18 cellular contexts compared by ENCODE assay signal in genomic region chr3:128932516-128933212, GRCh38. TPM values are rescaled to one million over a fixed set of nuclear protein-coding genes. Genes with fewer than 3 reads are reported as not detected.
DNase-seq lines count a peak whose midpoint lies in the region; ATAC-seq, FAIRE-seq and TF ChIP-seq lines count a peak whose summit lies in the region.
"Had no signal": no experiment of that assay in that cellular context is flagged by ENCODE, and none has a peak within 500 bp of the region (broad histone marks: within the 10 kb centered on the region; RNA-seq: fewer than 3 reads in every experiment).

No MANE protein-coding gene starts in this region.

- no peak overlapping the region for H4K8ac ChIP-seq in neuronal stem cell (ENCODE audit: low read depth, low read length)

- no peak overlapping the region for H2AFZ ChIP-seq in neuronal stem cell (ENCODE audit: low read length)
- H2AFZ ChIP-seq: GM23338, PC-9 had no signal

- H2BK5ac ChIP-seq in neuronal stem cell (ENCODE audit: low read length), result no peak overlapping the region

- H3K4me3 Mint-ChIP-seq in WTC11, result no peak overlapping the region
- H3K4me3 Mint-ChIP-seq: CD14-positive monocyte, GM23338 had no signal

- H3K27me3 Mint-ChIP-seq in WTC11 (ENCODE audit: low read depth), result no peaks in the 10 kb centered on the region; the same call in 1 of the 2 replicates

- no peak overlapping the region for H3K4ac ChIP-seq in neuronal stem cell (ENCODE audit: low read length)

- no peaks in the 10 kb centered on the region for H3K4me1 Mint-ChIP-seq in WTC11
- H3K4me1 Mint-ChIP-seq: CD14-positive monocyte, GM23338 had no signal

- H3K79me1 ChIP-seq in neuronal stem cell (ENCODE audit: low read depth, low read length), result no peaks in the 10 kb centered on the region

- H3K23ac ChIP-seq in neuronal stem cell (ENCODE audit: low read depth, low read length, poor library complexity), result peak overlapping the region; percentile 43

- H4K91ac ChIP-seq in neuronal stem cell (ENCODE audit: low read depth, low read length, poor library complexity), result no peak overlapping the region

- peak overlapping the region; percentile 57 for H3K18ac ChIP-seq in neuronal stem cell (ENCODE audit: low read length)

- H3K36me3 ChIP-seq in neuronal stem cell (replicated peaks in 1 of 2; ENCODE audit: control insufficient read depth in 2 of 2, insufficient read depth in 2 of 2, low read length in 2 of 2), result peaks cover 0 to 17% of the 10 kb centered on the region in 2 donors
- no peaks in the 10 kb centered on the region for H3K36me3 ChIP-seq in vagina

- intact Hi-C loops in vagina (cut with DNase I), result no loop called here

- H2AK5ac ChIP-seq in neuronal stem cell (ENCODE audit: low read depth, low read length), result peak overlapping the region; percentile 46

- H2BK12ac ChIP-seq in neuronal stem cell (ENCODE audit: low read length), result no peak overlapping the region

- H3K27ac ChIP-seq in neuronal stem cell (replicated peaks; ENCODE audit: low read length) (no peak overlapping the region), vagina (no peak overlapping the region), foreskin keratinocyte (no peak overlapping the region)
- H3K27ac ChIP-seq: PC-9 had no signal

- H3K14ac ChIP-seq in neuronal stem cell (ENCODE audit: low read length), result no peak overlapping the region

- peak overlapping the region; percentile 27 for H2BK15ac ChIP-seq in neuronal stem cell (ENCODE audit: low read length)

- peak; percentile 46 for ATAC-seq in WTC11
- no peak for ATAC-seq in foreskin keratinocyte
- ATAC-seq: GM23338, Right ventricle myocardium inferior had no signal

- H3K4me2 ChIP-seq in neuronal stem cell (ENCODE audit: insufficient read depth, low read length, poor library complexity, severe bottlenecking), result no peak overlapping the region
- H3K4me2 ChIP-seq: GM23338, PC-9 had no signal

- no peak for FAIRE-seq in GM12891 (lab: Jason Lieb, UNC)
- FAIRE-seq: K562 had no signal

- DNase-seq in activated CD8-positive, alpha-beta memory T cell treated with anti-CD3 and anti-CD28 coated beads, Interleukin-2, amount 50 U/mL, for 48 hours, result peak; percentile 42
- no peak for DNase-seq in activated CD8-positive, alpha-beta memory T cell treated with anti-CD3 and anti-CD28 coated beads, Interleukin-2, amount 50 U/mL, for 4 hours
- DNase-seq in WTC11 (ENCODE audit: low spot score) (no peak), neuronal stem cell (ENCODE audit: low spot score) (no peak), vagina (ENCODE audit: extremely low spot score in 2 of 2) (peak; percentile 65 to 82), GM12891 (ENCODE audit: insufficient read length, low spot score) (no peak), foreskin keratinocyte (no peak)
- DNase-seq: AML-193, COR-L47, NCI-H1930, NCI-H2171 treated with DMSO at 0.1 percent for 48 hours, NCI-H446 treated with DMSO at 0.1 percent for 48 hours, NCI-H748 treated with DMSO at 0.1 percent for 48 hours, PC-9 had no signal

- TF ChIP-seq POLR2A in vagina (IDR thresholded peaks at IDR 0.05) (no peak), GM12891 (IDR thresholded peaks at IDR 0.05; ENCODE audit: low read depth, low read length) (no peak)

- no peak overlapping the region for H3K9ac ChIP-seq in neuronal stem cell (ENCODE audit: low read depth, low read length, poor library complexity)

- CTCF ChIA-PET in WTC11 (lab: Charles Lee), result interaction anchor here (0.5 to 1.5 kb wide), 3 partner anchors 18 to 97 kb away, joined by 3 to 4 read pairs (median 4); no protein-coding TSS in a partner anchor

- POLR2A ChIA-PET in WTC11 (lab: Charles Lee), result no interaction called here

- no peaks in the 10 kb centered on the region for H3K4me1 ChIP-seq in neuronal stem cell (ENCODE audit: control insufficient read depth in 2 of 2, insufficient read depth in 1 of 2, low read depth in 1 of 2, low read length in 2 of 2)
- H3K4me1 ChIP-seq in vagina, result no peaks in the 10 kb centered on the region
- H3K4me1 ChIP-seq in foreskin keratinocyte, result no peaks in the 10 kb centered on the region

- H3K4me3 ChIP-seq in neuronal stem cell (ENCODE audit: low read length in 2 of 2), result no peak overlapping the region
- no peak overlapping the region for H3K4me3 ChIP-seq in vagina
- H3K4me3 ChIP-seq: GM23338, K562, PC-9 had no signal

- no peaks in the 10 kb centered on the region for H3K27me3 ChIP-seq in neuronal stem cell (ENCODE audit: control insufficient read depth in 3 of 3, insufficient read depth in 3 of 3, low read depth in 1 of 3, low read length in 3 of 3)
- H3K27me3 ChIP-seq in vagina, result no peaks in the 10 kb centered on the region
- peaks cover 9% of the 10 kb centered on the region for H3K27me3 ChIP-seq in foreskin keratinocyte

- no peak overlapping the region for H3K27ac Mint-ChIP-seq in WTC11
- H3K27ac Mint-ChIP-seq: CD14-positive monocyte, GM23338 had no signal

- TF ChIP-seq CTCF in WTC11 (IDR thresholded peaks at IDR 0.05) (no peak), vagina (IDR thresholded peaks at IDR 0.05) (no peak), foreskin keratinocyte (conservative IDR thresholded peaks at IDR 0.05) (no peak)

- H3K9me3 Mint-ChIP-seq in WTC11, result peaks cover 18% of the 10 kb centered on the region

- no peak overlapping the region for H2BK120ac ChIP-seq in neuronal stem cell (ENCODE audit: low read depth, low read length)

- no peaks in the 10 kb centered on the region; the same call in 1 of the 2 replicates for H3K36me3 Mint-ChIP-seq in WTC11
- H3K36me3 Mint-ChIP-seq: CD14-positive monocyte had no signal

- peaks cover 2 to 15% of the 10 kb centered on the region in 2 donors for H3K9me3 ChIP-seq in neuronal stem cell (replicated peaks in 1 of 2; ENCODE audit: control insufficient read depth in 2 of 2, insufficient read depth in 1 of 2, low read depth in 1 of 2, low read length in 2 of 2)
- H3K9me3 ChIP-seq in vagina, result no peaks in the 10 kb centered on the region

- WGBS in neuronal stem cell (ENCODE audit: extremely low coverage in 2 of 2, insufficient read length in 2 of 2, insufficient replicate concordance in 1 of 2), 2 donors, result no CpG with 5 or more reads among the region's 12 CpGs

TF ChIP-seq in WTC11, 78 proteins besides CTCF, POLR2A, EP300 and RAD21 (continues in another document):
- TF ChIP-seq E2F5 (CRISPR knock-in tag; IDR thresholded peaks at IDR 0.05), result no peak
- no peak for TF ChIP-seq SOX15 (CRISPR knock-in tag; IDR thresholded peaks at IDR 0.05)
- TF ChIP-seq ZNF219 (CRISPR knock-in tag; IDR thresholded peaks at IDR 0.05; ENCODE audit: borderline replicate concordance), result no peak
- no peak for TF ChIP-seq NFATC4 (CRISPR knock-in tag; IDR thresholded peaks at IDR 0.05)
- TF ChIP-seq PREB (CRISPR knock-in tag; IDR thresholded peaks at IDR 0.05; ENCODE audit: borderline replicate concordance), result no peak
- no peak for TF ChIP-seq ETV6 (CRISPR knock-in tag; IDR thresholded peaks at IDR 0.05)
- TF ChIP-seq MXD4 (CRISPR knock-in tag; IDR thresholded peaks at IDR 0.05; ENCODE audit: borderline replicate concordance), result no peak
- no peak for TF ChIP-seq ZNF317 (CRISPR knock-in tag; IDR thresholded peaks at IDR 0.05; ENCODE audit: borderline replicate concordance, low read depth)

TF ChIP-seq in GM12891, 5 proteins besides CTCF, POLR2A, EP300 and RAD21:
- TF ChIP-seq TAF1 (IDR thresholded peaks at IDR 0.05; ENCODE audit: low read depth, low read length) (no peak), POLR2AphosphoS5 (IDR thresholded peaks at IDR 0.05; ENCODE audit: low read depth, low read length) (no peak), SPI1 (IDR thresholded peaks at IDR 0.05; ENCODE audit: low read depth, low read length) (no peak), PAX5 (IDR thresholded peaks at IDR 0.05; ENCODE audit: insufficient read depth, low read length, severe bottlenecking) (no peak), POU2F2 (IDR thresholded peaks at IDR 0.05; ENCODE audit: low read depth, low read length) (no peak)

RNA-seq across cellular contexts. Expression of gene ACAD9, which starts 53.2 kb away (rescaled TPM):
- total RNA-seq in WTC11 (2021) (31.2 to 35.2 TPM (median 31.8 TPM) in 3 replicates), vagina (43.0 TPM), foreskin keratinocyte (38.5 and 43.5 TPM in 2 replicates)
- 23.2 TPM for polyA plus RNA-seq in neuronal stem cell (2013, experiment 1 of 2)
- polyA plus RNA-seq in neuronal stem cell (2013, experiment 2 of 2), result 22.6 TPM
- 22.7 TPM for polyA plus RNA-seq in GM12891 (2012; ENCODE audit: low read depth, missing spikeins)
- polyA plus RNA-seq in foreskin keratinocyte, result 31.3 and 36.9 TPM in 2 replicates

Comparison
In these comparisons a context has a peak if more than half of its experiments do, and no peak if none do; other contexts are left out.
1. DNase-seq: peak in activated CD8-positive, alpha-beta memory T cell treated with anti-CD3 and anti-CD28 coated beads, Interleukin-2, amount 50 U/mL, for 48 hours (single experiment) and vagina (2 of 2); none in activated CD8-positive, alpha-beta memory T cell treated with anti-CD3 and anti-CD28 coated beads, Interleukin-2, amount 50 U/mL, for 4 hours (single experiment), WTC11 (single experiment), neuronal stem cell (single experiment), GM12891 (single experiment) and foreskin keratinocyte (0 of 2).